In the genomic region with DNA sequence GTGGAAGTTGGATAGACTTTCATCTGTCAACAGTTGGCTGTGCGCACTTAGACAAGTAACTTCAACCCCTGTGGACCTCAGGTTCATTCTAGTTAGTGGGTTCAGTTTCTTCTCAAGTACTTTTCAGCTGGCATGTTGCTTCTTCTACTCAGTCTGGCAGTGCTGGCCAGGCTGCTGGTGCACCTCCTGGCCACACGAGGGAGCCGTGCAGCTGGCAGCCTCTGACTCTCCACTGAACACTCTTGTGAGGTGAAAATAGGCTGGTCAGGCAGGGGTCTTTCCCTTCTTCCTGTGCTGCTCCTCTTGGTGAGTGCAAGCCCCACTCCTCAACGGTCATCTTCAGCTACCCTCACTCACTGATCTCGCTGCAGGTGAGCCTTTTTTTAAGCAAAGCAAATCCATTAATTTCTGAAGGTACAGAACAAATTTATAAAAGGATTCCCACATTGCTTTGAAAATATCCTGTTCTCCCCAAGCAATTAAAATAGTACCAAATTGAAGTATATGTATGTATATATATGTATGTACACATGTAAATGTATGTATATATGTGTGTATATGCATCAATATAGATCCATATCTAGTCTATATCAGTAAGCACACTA, we compare ENCODE assay signal across 8 cellular contexts. TPM values are rescaled to one million over a fixed set of nuclear protein-coding genes. Genes with fewer than 3 reads are reported as not detected.
DNase-seq lines count a peak whose midpoint lies in the region; ATAC-seq, FAIRE-seq and TF ChIP-seq lines count a peak whose summit lies in the region.

No MANE protein-coding gene starts in this region.

- peak; percentile 57 for FAIRE-seq in keratinocyte (lab: Jason Lieb, UNC)

- H3K79me2 ChIP-seq in keratinocyte (ENCODE audit: control insufficient read depth, insufficient read depth, low read length) = no peaks in the 10 kb centered on the region

- no peaks in the 10 kb centered on the region for H3K4me1 ChIP-seq in keratinocyte (ENCODE audit: control insufficient read depth, extremely low read depth, insufficient read depth, low read length)

- DNase-seq in EH (ENCODE audit: low read depth) = peak; percentile 40
- DNase-seq in LHCN-M2 (ENCODE audit: low read depth) = peak; percentile 4
- peak; percentile 6 to 30 (median 9) for DNase-seq in T-helper 2 cell
- DNase-seq in astrocyte of the spinal cord (ENCODE audit: low read depth, low spot score) = peak; percentile 36
- DNase-seq in keratinocyte (ENCODE audit: low read depth, low spot score) = no peak
- DNase-seq in stimulated activated CD4-positive, alpha-beta T cell treated with anti-CD3 and anti-CD28 coated beads, Interleukin-1b, Interleukin-23, amount 100 ng/mL, for 48 hours = peak; percentile 32

- no peaks in the 10 kb centered on the region for H3K27me3 ChIP-seq in keratinocyte (ENCODE audit: control insufficient read depth, extremely low read depth, insufficient read depth, low read length)

- H3K27ac ChIP-seq in keratinocyte (ENCODE audit: control insufficient read depth, insufficient read depth, low read length) = no peak overlapping the region

- no peak overlapping the region for H3K4me2 ChIP-seq in keratinocyte (ENCODE audit: control insufficient read depth, extremely low read depth, insufficient read depth, low read depth, low read length)

- peak; percentile 93 for ATAC-seq in GM21529 (IDR thresholded peaks at IDR 0.05; ENCODE audit: unreplicated experiment)
- no peak for ATAC-seq in GM18873 (IDR thresholded peaks at IDR 0.05; ENCODE audit: low FRiP score, unreplicated experiment)

- H3K9ac ChIP-seq in keratinocyte (ENCODE audit: control insufficient read depth, extremely low read depth, insufficient read depth, low read length) = no peak overlapping the region

- H2AFZ ChIP-seq in keratinocyte (ENCODE audit: control insufficient read depth, low read length) = no peak overlapping the region

- TF ChIP-seq CTCF in astrocyte of the spinal cord (IDR thresholded peaks at IDR 0.05; ENCODE audit: low read depth, low read length) (peak; percentile 97), keratinocyte (optimal IDR thresholded peaks at IDR 0.05 in 1 of 3, IDR thresholded peaks at IDR 0.05 in 1 of 3, conservative IDR thresholded peaks at IDR 0.05 in 1 of 3; ENCODE audit: extremely low read depth in 1 of 3, insufficient read depth in 2 of 3, low read length in 3 of 3) (peak; percentile 91 to 93 (median 92))

- no peaks in the 10 kb centered on the region for H3K9me3 ChIP-seq in keratinocyte (ENCODE audit: control insufficient read depth, low read depth, low read length)

- H4K20me1 ChIP-seq in keratinocyte (ENCODE audit: control insufficient read depth, extremely low read depth, insufficient read depth, low read length) = no peaks in the 10 kb centered on the region

- dilution Hi-C loops in keratinocyte (cut with MboI; ENCODE audit: extremely low pct_ligation_motif_present, low sequenced_read_pairs) = no loop called here

- H3K36me3 ChIP-seq in keratinocyte (ENCODE audit: control insufficient read depth in 2 of 2, extremely low read depth in 1 of 2, insufficient read depth in 2 of 2, low read length in 2 of 2) = no peaks in the 10 kb centered on the region

- H3K9me1 ChIP-seq in keratinocyte (ENCODE audit: control insufficient read depth, extremely low read depth, insufficient read depth, low read length) = no peaks in the 10 kb centered on the region

- in situ Hi-C loops in astrocyte of the spinal cord (cut with HindIII; ENCODE audit: low sequenced_read_pairs) = no loop called here

- no peak overlapping the region for H3K4me3 ChIP-seq in astrocyte of the spinal cord (ENCODE audit: low read depth, low read length)
- no peak overlapping the region for H3K4me3 ChIP-seq in keratinocyte (ENCODE audit: control insufficient read depth in 2 of 3, extremely low read depth in 1 of 3, insufficient read depth in 2 of 3, low read depth in 1 of 3, low read length in 3 of 3)

RNA-seq across cellular contexts. Expression of a gene that starts 30.6 kb away (rescaled TPM):
- total RNA-seq in LHCN-M2 (2014; rRNA removed) = 0.06 and 0.19 TPM in 2 replicates
- 0.23 TPM for polyA plus RNA-seq in LHCN-M2 (2012)
- not detected in 3 replicates for polyA plus RNA-seq in keratinocyte
- polyA plus RNA-seq in keratinocyte (2011; ENCODE audit: low read depth) = not detected
- polyA plus RNA-seq in keratinocyte (2011; cell fraction: cytosol; rRNA removed) = 0.04 TPM in 1 of 2 replicates, not detected in the other
- polyA plus RNA-seq in keratinocyte (2011; cell fraction: nucleus; rRNA removed) = 0.05 and 0.08 TPM in 2 replicates
- 0.07 TPM in 1 of 2 replicates, not detected in the other for polyA plus RNA-seq in keratinocyte (2012; ENCODE audit: low replicate concordance)
- not detected in 3 replicates for polyA minus RNA-seq in keratinocyte
- not detected for polyA minus RNA-seq in keratinocyte (2011; cell fraction: cytosol; rRNA and poly(A)+ RNA removed)
- 0.23 TPM in 1 of 2 replicates, not detected in the other for polyA minus RNA-seq in keratinocyte (2011; cell fraction: nucleus; rRNA and poly(A)+ RNA removed)
